Comparison of ENCODE assay signal across 18 cellular contexts in the genomic region with DNA sequence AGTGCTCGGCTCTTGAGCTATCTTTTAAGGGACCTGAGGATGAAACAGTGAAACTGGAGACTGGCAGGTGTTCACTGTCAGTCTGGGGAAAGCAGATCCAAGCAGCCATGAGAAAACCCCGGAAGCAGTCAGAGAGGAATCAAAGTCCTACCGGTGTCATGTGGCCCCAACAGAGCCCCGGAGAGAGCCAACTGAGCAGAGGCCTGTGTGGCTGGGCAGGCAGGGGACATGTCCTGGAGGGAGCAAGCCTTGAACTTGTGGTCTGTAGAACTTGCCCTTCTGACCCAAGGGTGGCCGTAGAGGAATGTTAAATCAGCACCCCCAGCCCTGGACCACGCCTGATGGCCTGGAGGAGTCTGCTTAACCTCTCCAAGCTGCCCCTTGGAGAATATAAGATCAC.
DNase-seq lines count a peak whose midpoint lies in the region; ATAC-seq, FAIRE-seq and TF ChIP-seq lines count a peak whose summit lies in the region.
"Had no signal": no experiment of that assay in that cellular context is flagged by ENCODE, and none has a peak within 500 bp of the region (broad histone marks: within the 10 kb centered on the region; RNA-seq: fewer than 3 reads in every experiment).

No MANE protein-coding gene starts in this region.

- H3K23ac ChIP-seq in H1 (ENCODE audit: insufficient read length), result no peak overlapping the region

- H3K4ac ChIP-seq in H1 (replicated peaks; ENCODE audit: insufficient read length, low read depth, low read length), result no peak overlapping the region

- TF ChIP-seq CTCF in HepG2 (CRISPR knock-in tag; IDR thresholded peaks at IDR 0.05), result no peak
- TF ChIP-seq CTCF in right lobe of liver (IDR thresholded peaks at IDR 0.05), result no peak
- no peak for TF ChIP-seq CTCF in H1 (IDR thresholded peaks at IDR 0.05; ENCODE audit: control extremely low read depth in 1 of 3, insufficient read depth in 1 of 3, low read depth in 1 of 3, low read length in 3 of 3)
- no peak for TF ChIP-seq CTCF in osteocyte (IDR thresholded peaks at IDR 0.05)

- peaks cover 0 to 16% of the 10 kb centered on the region in 2 experiments; a peak in 2 of 5 replicates for H3K27me3 ChIP-seq in HepG2 (ENCODE audit: control insufficient read depth in 1 of 2, insufficient read depth in 2 of 2, low read length in 2 of 2)
- no peaks in the 10 kb centered on the region for H3K27me3 ChIP-seq in right lobe of liver
- no peaks in the 10 kb centered on the region; a peak in 1 of 7 replicates for H3K27me3 ChIP-seq in H1 (replicated peaks in 1 of 4; ENCODE audit: control insufficient read depth in 3 of 4, extremely low read depth in 1 of 4, insufficient read depth in 3 of 4, low read length in 3 of 4)

- H2AFZ ChIP-seq in HepG2 (ENCODE audit: low read length) (no peak overlapping the region), H1 (ENCODE audit: low read length) (0 out of 2 replicates have a peak overlapping the region, but pooled peaks have one; percentile 15)

- H4K20me1 ChIP-seq in HepG2 (ENCODE audit: insufficient read depth, low read length) (no peaks in the 10 kb centered on the region), H1 (replicated peaks in 1 of 2; ENCODE audit: control insufficient read depth in 1 of 2, insufficient read depth in 2 of 2, low read length in 2 of 2) (no peaks in the 10 kb centered on the region)

- no peak overlapping the region for H4K5ac ChIP-seq in H1 (ENCODE audit: insufficient read length, low read depth, low read length)

- H3K56ac ChIP-seq in H1 (replicated peaks; ENCODE audit: insufficient read length, low read depth, low read length), result no peak overlapping the region

- H3K27ac ChIP-seq in HepG2 (ENCODE audit: extremely low read length, insufficient read depth, low read length) (no peak overlapping the region), right lobe of liver (no peak overlapping the region), H1 (ENCODE audit: low read depth, low read length) (no peak overlapping the region)
- H3K27ac ChIP-seq: C4-2B, KMS-11 had no signal

- no peak overlapping the region for H2BK12ac ChIP-seq in H1 (ENCODE audit: low read depth, low read length)

- no peak overlapping the region for H3K14ac ChIP-seq in H1 (ENCODE audit: insufficient read length)

- TF ChIP-seq POLR2A in HepG2 (IDR thresholded peaks at IDR 0.05; ENCODE audit: insufficient read depth in 1 of 2, low read depth in 2 of 2, low read length in 2 of 2) (no peak), right lobe of liver (IDR thresholded peaks at IDR 0.05) (no peak), H1 (IDR thresholded peaks at IDR 0.05; ENCODE audit: control extremely low read depth in 1 of 2, low read depth in 2 of 2, low read length in 2 of 2) (no peak)

- H3K4me3 ChIP-seq in HepG2 (replicated peaks in 1 of 3; ENCODE audit: insufficient read depth in 1 of 3, low read depth in 2 of 3, low read length in 3 of 3) (no peak overlapping the region), right lobe of liver (no peak overlapping the region), H1 (ENCODE audit: extremely low read depth in 1 of 4, insufficient read depth in 2 of 4, low read depth in 3 of 4, low read length in 4 of 4) (no peak overlapping the region)

- H2AK5ac ChIP-seq in H1 (ENCODE audit: low read depth, low read length), result no peak overlapping the region

- H3K27me3 Mint-ChIP-seq in osteocyte (ENCODE audit: unreplicated experiment), result no peaks in the 10 kb centered on the region

- H3K9me3 Mint-ChIP-seq in osteocyte (ENCODE audit: unreplicated experiment), result no peaks in the 10 kb centered on the region
- H3K9me3 Mint-ChIP-seq: CD4-positive, alpha-beta T cell had no signal

- H2BK20ac ChIP-seq in H1 (ENCODE audit: low read length), result no peak overlapping the region

- ATAC-seq in HepG2 (no peak), right lobe of liver (no peak), HG03025 (IDR thresholded peaks at IDR 0.05; ENCODE audit: low FRiP score, unreplicated experiment) (no peak), GM21367 (IDR thresholded peaks at IDR 0.05; ENCODE audit: unreplicated experiment) (no peak)

- TF ChIP-seq EP300 in HepG2 (IDR thresholded peaks at IDR 0.05; ENCODE audit: low read depth in 2 of 2, low read length in 2 of 2) (no peak), HepG2 (CRISPR knock-in tag; IDR thresholded peaks at IDR 0.05; ENCODE audit: borderline replicate concordance) (no peak), H1 (IDR thresholded peaks at IDR 0.05; ENCODE audit: borderline replicate concordance in 1 of 2, low read depth in 2 of 2, low read length in 2 of 2) (no peak)

- H3K4me1 Mint-ChIP-seq in osteocyte (ENCODE audit: unreplicated experiment), result no peaks in the 10 kb centered on the region

- no peaks in the 10 kb centered on the region for H3K79me2 ChIP-seq in HepG2 (ENCODE audit: insufficient read depth, low read length)
- H3K79me2 ChIP-seq in H1 (ENCODE audit: control insufficient read depth in 1 of 2, insufficient read depth in 2 of 2, low read length in 2 of 2), result no peaks in the 10 kb centered on the region

- H3K4me1 ChIP-seq in HepG2 (ENCODE audit: insufficient read depth, low read length) (no peaks in the 10 kb centered on the region), right lobe of liver (no peaks in the 10 kb centered on the region), H1 (replicated peaks in 1 of 4; ENCODE audit: control insufficient read depth in 3 of 4, insufficient read depth in 4 of 4, low read length in 3 of 4) (no peaks in the 10 kb centered on the region)
- H3K4me1 ChIP-seq: Caco-2 had no signal

- H3K4me3 Mint-ChIP-seq in osteocyte (ENCODE audit: unreplicated experiment), result no peak overlapping the region
- H3K4me3 Mint-ChIP-seq: CD4-positive, alpha-beta T cell had no signal

- no peaks in the 10 kb centered on the region for H3K36me3 ChIP-seq in HepG2 (replicated peaks in 1 of 2; ENCODE audit: control insufficient read depth in 1 of 2, insufficient read depth in 2 of 2, low read length in 2 of 2)
- H3K36me3 ChIP-seq in right lobe of liver, result no peaks in the 10 kb centered on the region
- H3K36me3 ChIP-seq in H1 (ENCODE audit: control insufficient read depth in 2 of 4, insufficient read depth in 4 of 4, low read length in 3 of 4), result no peaks in the 10 kb centered on the region

- CTCF ChIA-PET in HepG2 (lab: Yijun Ruan, JAX; ENCODE audit: low intra/inter-chr PET ratio, low total read pairs) (no interaction called here), H1 (lab: Charles Lee; ENCODE audit: partially characterized antibody) (interaction anchor here (1.0 kb wide), 1 partner anchor 59 kb away, joined by 3 read pairs; no protein-coding TSS in a partner anchor)

- intact Hi-C loops in HepG2 (cut with micrococcal nuclease; ENCODE audit: unreplicated experiment) (no loop called here), right lobe of liver (cut with DNase I) (no loop called here)

- in situ Hi-C loops in HepG2 (cut with HindIII; ENCODE audit: extremely low pct_ligation_motif_present, low pct_unique_long_range_greater_than_20kb), result no loop called here

- H2BK15ac ChIP-seq in H1 (ENCODE audit: low read length), result no peak overlapping the region

- H3K36me3 Mint-ChIP-seq in osteocyte (ENCODE audit: unreplicated experiment), result no peaks in the 10 kb centered on the region

- H3K18ac ChIP-seq in H1 (ENCODE audit: extremely low read depth, low read length), result no peak overlapping the region

- no peak overlapping the region for H2BK120ac ChIP-seq in H1 (replicated peaks; ENCODE audit: low read depth, low read length)

- H3K27ac Mint-ChIP-seq in osteocyte (ENCODE audit: unreplicated experiment), result no peak overlapping the region
- H3K27ac Mint-ChIP-seq: CD4-positive, alpha-beta T cell had no signal

- FAIRE-seq in HepG2 (lab: Jason Lieb, UNC), result no peak
- FAIRE-seq in H1 (lab: Jason Lieb, UNC), result no peak
- FAIRE-seq: A204.1, D721Med, G401.6, GM12892 had no signal

- H4K8ac ChIP-seq in H1 (ENCODE audit: extremely low read depth, insufficient read depth, low read length), result no peak overlapping the region

- H3K79me1 ChIP-seq in H1 (ENCODE audit: low read depth, low read length), result no peaks in the 10 kb centered on the region

- no peaks in the 10 kb centered on the region for H3K23me2 ChIP-seq in H1 (ENCODE audit: low read depth, low read length)

- no peak for DNase-seq in HepG2 (ENCODE audit: low spot score)
- no peak for DNase-seq in right lobe of liver
- DNase-seq in H1 (ENCODE audit: low read depth in 1 of 2, low spot score in 2 of 2), result peak in 1 of 2 experiments; percentile 24
- peak; percentile 81 for DNase-seq in osteocyte (ENCODE audit: extremely low spot score, unreplicated experiment)
- no peak for DNase-seq in AG20443 (ENCODE audit: low spot score)
- DNase-seq: ACHN; AML-193; Caco-2; CD4-positive, alpha-beta T cell; HCEC 1CT had no signal

- no peak overlapping the region for H4K91ac ChIP-seq in H1 (replicated peaks; ENCODE audit: insufficient read length, low read length)

- H3K9ac ChIP-seq in HepG2 (ENCODE audit: insufficient read depth, low read depth, low read length) (no peak overlapping the region), H1 (replicated peaks in 1 of 4; ENCODE audit: extremely low read depth in 1 of 4, low read depth in 3 of 4, low read length in 3 of 4) (no peak overlapping the region)
- H3K9ac ChIP-seq: KMS-11 had no signal

- BruUV-seq in HepG2 (replicated peaks; lab: Mats Ljungman, UMichigan), result no TSS peak

- no peak overlapping the region for H3K4me2 ChIP-seq in HepG2 (ENCODE audit: low read depth, low read length)
- no peak overlapping the region for H3K4me2 ChIP-seq in H1 (ENCODE audit: insufficient read depth in 1 of 2, low read depth in 2 of 2, low read length in 2 of 2)
- H3K4me2 ChIP-seq: KMS-11 had no signal

- H3K9me3 ChIP-seq in HepG2 (ENCODE audit: low read length) (no peaks in the 10 kb centered on the region), right lobe of liver (no peaks in the 10 kb centered on the region), H1 (ENCODE audit: insufficient read depth in 2 of 2, low read depth in 1 of 2, low read length in 1 of 2) (no peaks in the 10 kb centered on the region)
- H3K9me3 ChIP-seq: Caco-2 had no signal

- no peak overlapping the region for H2BK5ac ChIP-seq in H1 (ENCODE audit: low read depth, low read length)

- POLR2A ChIA-PET in HepG2 (lab: Yijun Ruan, JAX), result no interaction called here
- POLR2A ChIA-PET in H1 (lab: Charles Lee; ENCODE audit: partially characterized antibody), result no interaction called here

- WGBS in HepG2 (ENCODE audit: low lambda C conversion rate), result 7% methylated on average over 3 of the region's 6 CpGs
- WGBS in right lobe of liver (ENCODE audit: insufficient coverage, low coverage, low lambda C conversion rate, missing lambda C conversion rate), result 50% methylated on average over 1 of the region's 6 CpGs
- WGBS in H1 (ENCODE audit: extremely low coverage in 1 of 2, insufficient coverage in 1 of 2, insufficient read length in 1 of 2, insufficient replicate concordance in 2 of 2, low coverage in 1 of 2, low lambda C conversion rate in 2 of 2, missing lambda C conversion rate in 1 of 2), 2 experiments, result 91% methylated on average over 5 of the region's 6 CpGs; no CpG with 5 or more reads in 1 of the 2 experiments

- no peak for TF ChIP-seq RAD21 in HepG2 (CRISPR knock-in tag; IDR thresholded peaks at IDR 0.05)
- TF ChIP-seq RAD21 in H1 (IDR thresholded peaks at IDR 0.05 in 1 of 2, conservative IDR thresholded peaks at IDR 0.05 in 1 of 2; ENCODE audit: low read depth in 2 of 2, low read length in 2 of 2), result no peak

TF ChIP-seq in HepG2, 621 proteins besides CTCF, POLR2A, EP300 and RAD21 (continues in another document):
- TF ChIP-seq TBX2 (CRISPR knock-in tag; IDR thresholded peaks at IDR 0.05; ENCODE audit: borderline replicate concordance), result no peak

TF ChIP-seq in H1, 55 proteins besides CTCF, POLR2A, EP300 and RAD21 (continues in another document):
- no peak for TF ChIP-seq BRCA1 (IDR thresholded peaks at IDR 0.05; ENCODE audit: low read depth, low read length)
